ENCODE assay signal across 10 cellular contexts in the genomic region with DNA sequence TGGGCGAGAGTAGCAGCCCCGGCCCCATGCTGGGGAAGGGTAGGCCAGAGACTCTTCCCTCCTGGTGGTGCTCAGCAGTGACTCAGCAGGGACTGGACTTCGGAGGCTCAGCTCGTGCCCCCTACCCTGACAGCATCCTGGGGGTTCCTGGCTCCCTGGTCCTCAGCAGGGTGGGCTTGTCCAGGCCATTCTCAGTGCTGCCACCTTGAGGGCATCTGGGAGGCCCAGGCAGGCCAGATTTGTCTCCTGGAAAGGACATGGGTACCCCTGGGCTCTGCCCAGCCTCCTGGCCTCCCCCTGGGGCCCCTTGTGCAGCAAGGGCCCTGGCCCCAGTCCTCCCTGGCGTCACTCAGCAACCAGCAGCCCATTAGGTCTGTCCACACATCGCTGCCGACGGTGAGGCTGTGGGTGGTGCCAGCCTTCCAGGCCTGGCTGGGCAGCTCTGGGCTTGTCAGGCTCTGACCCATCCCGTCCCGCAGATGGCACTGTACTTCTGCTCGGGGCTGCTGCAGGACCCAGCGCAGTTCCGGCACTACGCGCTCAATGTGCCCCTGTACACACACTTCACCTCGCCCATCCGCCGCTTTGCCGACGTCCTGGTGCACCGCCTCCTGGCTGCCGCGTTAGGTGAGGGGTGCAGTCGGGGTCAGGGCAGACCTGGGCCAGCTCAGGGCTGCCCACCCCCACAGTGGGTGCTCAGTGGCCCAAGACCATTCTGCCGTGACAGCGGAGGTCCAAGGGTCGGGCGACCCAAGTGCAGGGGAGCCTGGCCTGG. TPM values are rescaled to one million over a fixed set of nuclear protein-coding genes. Genes with fewer than 3 reads are reported as not detected.
DNase-seq lines count a peak whose midpoint lies in the region; ATAC-seq and TF ChIP-seq lines count a peak whose summit lies in the region.
"Had no signal": no experiment of that assay in that cellular context is flagged by ENCODE, and none has a peak within 500 bp of the region (broad histone marks: within the 10 kb centered on the region; RNA-seq: fewer than 3 reads in every experiment).

No MANE protein-coding gene starts in this region.

- peak; percentile 38 for DNase-seq in Right ventricle myocardium superior
- no peak for DNase-seq in right cardiac atrium
- DNase-seq in left ventricle myocardium inferior = no peak
- DNase-seq in ureter (ENCODE audit: low spot score) = peak; percentile 67
- no peak for DNase-seq in superior temporal gyrus (ENCODE audit: extremely low spot score)

- H3K27ac ChIP-seq in right cardiac atrium (ENCODE audit: low read length) = no peak overlapping the region
- H3K27ac ChIP-seq in left ventricle myocardium inferior (replicated peaks) = no peak overlapping the region
- H3K27ac ChIP-seq: pancreas had no signal

- H3K4me1 ChIP-seq in right cardiac atrium (ENCODE audit: control insufficient read depth, insufficient read depth, low read length) (no peaks in the 10 kb centered on the region), left ventricle myocardium inferior (peaks cover 4% of the 10 kb centered on the region)
- H3K4me1 ChIP-seq: pancreas had no signal

- peak; percentile 35 for TF ChIP-seq CTCF in left ventricle myocardium inferior (IDR thresholded peaks at IDR 0.05; ENCODE audit: borderline replicate concordance)

- WGBS in right cardiac atrium = 95% methylated on average over 28 of the region's 28 CpGs

- H3K27me3 ChIP-seq in right cardiac atrium (ENCODE audit: control insufficient read depth, insufficient read depth) = no peaks in the 10 kb centered on the region
- no peaks in the 10 kb centered on the region for H3K27me3 ChIP-seq in left ventricle myocardium inferior (ENCODE audit: low read depth)
- H3K27me3 ChIP-seq: pancreas had no signal

- peaks cover 6% of the 10 kb centered on the region for H3K36me3 ChIP-seq in left ventricle myocardium inferior
- H3K36me3 ChIP-seq: pancreas had no signal

- ATAC-seq in Right ventricle myocardium superior (ENCODE audit: poor library complexity) = no peak
- no peak for ATAC-seq in right cardiac atrium
- peak; percentile 42 for ATAC-seq in SK-N-SH treated with all-trans-retinoic acid at 6 μM for 48 hours
- no peak for ATAC-seq in HG02623 (IDR thresholded peaks at IDR 0.05; ENCODE audit: unreplicated experiment)
- no peak for ATAC-seq in GM21723 (IDR thresholded peaks at IDR 0.05; ENCODE audit: unreplicated experiment)

- no peak overlapping the region for H3K4me3 ChIP-seq in right cardiac atrium (ENCODE audit: low read length)
- H3K4me3 ChIP-seq in left ventricle myocardium inferior = no peak overlapping the region
- H3K4me3 ChIP-seq: pancreas had no signal

- intact Hi-C loops in Right ventricle myocardium superior (cut with DNase I) (no loop called here), right cardiac atrium (cut with DNase I) (loop anchor here in 1 of 4 donors (10.0 kb wide), 1 partner anchor 191 kb away; the partner anchor contains the start of genes CHRND and PRSS56), left ventricle myocardium inferior (cut with micrococcal nuclease) (no loop called here)

- H3K9me3 ChIP-seq in right cardiac atrium (ENCODE audit: control insufficient read depth, low read length) = no peaks in the 10 kb centered on the region
- H3K9me3 ChIP-seq in left ventricle myocardium inferior (replicated peaks) = no peaks in the 10 kb centered on the region
- H3K9me3 ChIP-seq: pancreas had no signal

TF ChIP-seq in SK-N-SH treated with all-trans-retinoic acid at 6 μM for 48 hours, 23 proteins besides CTCF, POLR2A, EP300 and RAD21:
- TF ChIP-seq PPARA (CRISPR knock-in tag; IDR thresholded peaks at IDR 0.05; ENCODE audit: borderline replicate concordance) = no peak
- TF ChIP-seq ZC3H10 (CRISPR knock-in tag; IDR thresholded peaks at IDR 0.05) = no peak
- TF ChIP-seq, protein P1, sequence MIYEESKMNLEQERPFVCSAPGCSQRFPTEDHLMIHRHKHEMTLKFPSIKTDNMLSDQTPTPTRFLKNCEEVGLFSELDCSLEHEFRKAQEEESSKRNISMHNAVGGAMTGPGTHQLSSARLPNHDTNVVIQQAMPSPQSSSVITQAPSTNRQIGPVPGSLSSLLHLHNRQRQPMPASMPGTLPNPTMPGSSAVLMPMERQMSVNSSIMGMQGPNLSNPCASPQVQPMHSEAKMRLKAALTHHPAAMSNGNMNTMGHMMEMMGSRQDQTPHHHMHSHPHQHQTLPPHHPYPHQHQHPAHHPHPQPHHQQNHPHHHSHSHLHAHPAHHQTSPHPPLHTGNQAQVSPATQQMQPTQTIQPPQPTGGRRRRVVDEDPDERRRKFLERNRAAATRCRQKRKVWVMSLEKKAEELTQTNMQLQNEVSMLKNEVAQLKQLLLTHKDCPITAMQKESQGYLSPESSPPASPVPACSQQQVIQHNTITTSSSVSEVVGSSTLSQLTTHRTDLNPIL (CRISPR knock-in tag; IDR thresholded peaks at IDR 0.05; ENCODE audit: low read depth) = no peak
- TF ChIP-seq OSR1 (CRISPR knock-in tag; IDR thresholded peaks at IDR 0.05) = no peak
- no peak for TF ChIP-seq ARNTL (CRISPR knock-in tag; IDR thresholded peaks at IDR 0.05; ENCODE audit: borderline replicate concordance, low read depth)
- no peak for TF ChIP-seq CSDC2 (CRISPR knock-in tag; IDR thresholded peaks at IDR 0.05)
- no peak for TF ChIP-seq ZNF70 (CRISPR knock-in tag; IDR thresholded peaks at IDR 0.05)
- no peak for TF ChIP-seq ZNF565 (CRISPR knock-in tag; conservative IDR thresholded peaks at IDR 0.05; ENCODE audit: low read depth)
- no peak for TF ChIP-seq ZFP3 (CRISPR knock-in tag; IDR thresholded peaks at IDR 0.05)

RNA-seq across cellular contexts. Expression of gene ALPP, which starts 45.0 kb away (rescaled TPM):
- not detected for total RNA-seq in Right ventricle myocardium superior
- total RNA-seq in right cardiac atrium = not detected
- polyA plus RNA-seq in right cardiac atrium = not detected
- total RNA-seq in left ventricle myocardium inferior = not detected
- not detected for total RNA-seq in ureter
- total RNA-seq: activated CD8-positive, alpha-beta memory T cell treated with anti-CD3 and anti-CD28 coated beads for 36 hours; pancreas had no signal
- polyA plus RNA-seq: pancreas had no signal

Comparison
In these comparisons a context has a peak if more than half of its experiments do, and no peak if none do; other contexts are left out.
1. DNase-seq: peak in Right ventricle myocardium superior (single experiment) and ureter (single experiment); none in right cardiac atrium (0 of 3), left ventricle myocardium inferior (single experiment) and superior temporal gyrus (single experiment).